8 cellular contexts compared by ENCODE assay signal in the genomic region with DNA sequence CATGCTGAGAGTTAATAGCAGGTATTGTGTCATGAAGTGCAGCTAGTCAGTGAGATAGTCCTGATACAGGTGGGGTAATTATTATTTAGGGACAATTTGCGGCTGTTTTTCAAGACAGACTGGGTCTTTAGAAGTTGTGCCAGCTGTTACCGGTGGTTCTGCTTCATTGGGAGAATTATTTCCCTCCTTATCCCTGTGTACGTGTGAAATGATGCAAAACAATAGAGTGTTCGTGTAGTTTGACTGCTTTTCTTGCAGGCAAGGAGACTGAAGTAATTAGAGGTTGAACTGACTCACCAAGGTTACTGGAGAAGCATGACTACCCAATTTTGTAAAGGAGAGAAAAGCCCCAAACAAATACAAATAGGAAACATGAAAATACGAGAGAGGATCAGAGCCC.
DNase-seq lines count a peak whose midpoint lies in the region; TF ChIP-seq lines count a peak whose summit lies in the region.

No MANE protein-coding gene starts in this region.

- no peak for TF ChIP-seq CTCF in Calu3 (IDR thresholded peaks at IDR 0.05; ENCODE audit: unreplicated experiment)
- no peak for TF ChIP-seq CTCF in epithelial cell of esophagus (IDR thresholded peaks at IDR 0.05; ENCODE audit: insufficient read depth, low read depth, low read length, missing control alignments)
- no peak for TF ChIP-seq CTCF in parathyroid adenoma (IDR thresholded peaks at IDR 0.05)
- TF ChIP-seq CTCF in lower leg skin (IDR thresholded peaks at IDR 0.05): no peak

- no peaks in the 10 kb centered on the region for H3K27me3 ChIP-seq in parathyroid adenoma (ENCODE audit: control insufficient read depth, insufficient read depth, low read length)

- H3K9me3 Mint-ChIP-seq in Calu3 (ENCODE audit: low read depth, unreplicated experiment): peaks cover 5% of the 10 kb centered on the region

- H3K4me1 ChIP-seq in parathyroid adenoma: peaks cover 7% of the 10 kb centered on the region

- H3K79me2 ChIP-seq in parathyroid adenoma: no peaks in the 10 kb centered on the region

- peak overlapping the region; percentile 85 for H3K4me2 ChIP-seq in parathyroid adenoma (ENCODE audit: low read length)

- H3K4me3 ChIP-seq in epithelial cell of esophagus (ENCODE audit: low read length): no peak overlapping the region
- peak overlapping the region; percentile 70 for H3K4me3 ChIP-seq in parathyroid adenoma (ENCODE audit: low read depth, low read length)
- H3K4me3 ChIP-seq in lower leg skin (ENCODE audit: low read depth, poor library complexity, severe bottlenecking): no peak overlapping the region

- CTCF ChIA-PET in Calu3 (lab: Charles Lee): interaction anchor here (0.8 to 1.5 kb wide), 2 partner anchors 20 to 22 kb away, joined by 3 read pairs; no protein-coding TSS in a partner anchor

- H3K27me3 Mint-ChIP-seq in Calu3 (ENCODE audit: unreplicated experiment): no peaks in the 10 kb centered on the region

- H3K4me3 Mint-ChIP-seq in Calu3 (ENCODE audit: low read depth, unreplicated experiment): peak overlapping the region; percentile 91

- peaks cover 51% of the 10 kb centered on the region for H3K4me1 Mint-ChIP-seq in Calu3 (ENCODE audit: low read depth, unreplicated experiment)

- BruUV-seq in Calu3 (replicated peaks; lab: Mats Ljungman, UMichigan): no TSS peak

- WGBS in lower leg skin, 2 donors: 26 to 30% methylated on average over 5 of the region's 5 CpGs

- DNase-seq in Calu3 (no peak), NCI-H226 (peak; percentile 25), epithelial cell of esophagus (ENCODE audit: low read depth) (peak; percentile 80), inferior parietal cortex (ENCODE audit: extremely low spot score) (no peak), lower leg skin (ENCODE audit: low spot score in 2 of 2) (no peak), OCI-M2 (lab: John Stamatoyannopoulos, UW; ENCODE audit: unreplicated experiment) (no peak), HK-2 (ENCODE audit: unreplicated experiment) (no peak)

- H3K9me3 ChIP-seq in parathyroid adenoma (ENCODE audit: control insufficient read depth, low read length): no peaks in the 10 kb centered on the region

- no peaks in the 10 kb centered on the region for H3K36me3 ChIP-seq in parathyroid adenoma (ENCODE audit: control insufficient read depth, insufficient read depth, low read length)

- H3K27ac Mint-ChIP-seq in Calu3 (ENCODE audit: unreplicated experiment): peak overlapping the region; percentile 98

- H2AFZ ChIP-seq in parathyroid adenoma: peak overlapping the region; percentile 98

- H3K36me3 Mint-ChIP-seq in Calu3 (ENCODE audit: insufficient read depth, unreplicated experiment): peaks cover 22% of the 10 kb centered on the region

- no peak for TF ChIP-seq POLR2A in lower leg skin (IDR thresholded peaks at IDR 0.05)

- peak overlapping the region; percentile 98 for H3K27ac ChIP-seq in parathyroid adenoma

- intact Hi-C loops in Calu3 (cut with micrococcal nuclease; ENCODE audit: unreplicated experiment): loop anchor here (5.0 kb wide), 2 partner anchors 54 to 101 kb away; a partner anchor contains a TSS
- intact Hi-C loops in lower leg skin (cut with DNase I; ENCODE audit: low total_unique reads): loop anchor here (10.0 kb wide), 1 partner anchor 103 kb away; a partner anchor contains a TSS

- H3K9ac ChIP-seq in parathyroid adenoma: no peak overlapping the region

Comparison
In these comparisons a context has a peak if more than half of its experiments do, and no peak if none do; other contexts are left out.
1. DNase-seq: peak in NCI-H226 (single experiment) and epithelial cell of esophagus (single experiment); none in Calu3 (single experiment), inferior parietal cortex (single experiment), lower leg skin (0 of 2), OCI-M2 (single experiment) and HK-2 (single experiment).